ENCODE assay signal across 14 cellular contexts in the genomic region with DNA sequence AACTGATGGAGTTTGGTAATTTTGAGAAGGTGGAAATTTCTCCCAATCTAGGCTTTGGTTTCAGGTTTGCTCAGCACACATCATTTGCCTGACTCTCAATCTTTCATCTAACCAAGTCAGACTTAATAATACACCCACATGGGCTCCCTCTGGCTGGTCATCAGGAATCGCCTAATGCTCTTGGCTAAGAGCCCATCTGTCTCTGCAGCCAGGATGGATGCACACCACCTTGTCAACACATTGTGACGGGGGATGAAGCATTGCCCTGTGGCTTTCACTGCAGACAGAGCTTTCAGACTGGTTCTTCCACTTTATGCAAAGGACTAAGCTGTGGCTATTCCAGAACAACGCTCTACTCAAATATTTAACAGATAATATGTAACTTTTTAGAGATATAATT. TPM values are rescaled to one million over a fixed set of nuclear protein-coding genes. Genes with fewer than 3 reads are reported as not detected.
DNase-seq lines count a peak whose midpoint lies in the region; ATAC-seq and TF ChIP-seq lines count a peak whose summit lies in the region.
"Had no signal": no experiment of that assay in that cellular context is flagged by ENCODE, and none has a peak within 500 bp of the region (broad histone marks: within the 10 kb centered on the region; RNA-seq: fewer than 3 reads in every experiment).

No MANE protein-coding gene starts in this region.

- H3K4me3 ChIP-seq in breast epithelium (no peak overlapping the region), prostate gland (no peak overlapping the region)
- H3K4me3 ChIP-seq: A549 had no signal

- no peaks in the 10 kb centered on the region for H3K36me3 ChIP-seq in breast epithelium
- H3K36me3 ChIP-seq in prostate gland: no peaks in the 10 kb centered on the region

- TF ChIP-seq CTCF in breast epithelium (IDR thresholded peaks at IDR 0.05): no peak
- TF ChIP-seq CTCF in prostate gland (IDR thresholded peaks at IDR 0.05): no peak

- DNase-seq in NCI-H2081 (lab: John Stamatoyannopoulos, UW) (peak; percentile 17 to 67), NCI-H2081 treated with DMSO at 0.1 percent for 48 hours (lab: John Stamatoyannopoulos, UW) (no peak), NCI-H524 treated with DMSO at 0.1 percent for 48 hours (lab: John Stamatoyannopoulos, UW) (peak; percentile 55), breast epithelium (ENCODE audit: low spot score in 2 of 2) (peak; percentile 56 to 79), prostate gland (ENCODE audit: low spot score) (peak; percentile 54), activated T-cell treated with anti-CD3 and anti-CD28 coated beads for 4 hours (no peak)
- no peak for DNase-seq in activated effector memory CD4-positive, alpha-beta T cell treated with anti-CD3 and anti-CD28 coated beads, Interleukin-2, amount 50 U/mL, for 16 hours
- DNase-seq: activated CD4-positive, CD25-positive, alpha-beta regulatory T cell; activated naive CD4-positive, alpha-beta T cell; immature natural killer cell; IMR-90; stimulated activated CD4-positive, alpha-beta T cell treated with anti-CD3 and anti-CD28 coated beads, Interleukin-4, amount 100 ng/mL, for 4 hours had no signal

- H3K27ac ChIP-seq in breast epithelium: no peak overlapping the region
- no peak overlapping the region for H3K27ac ChIP-seq in prostate gland
- H3K27ac ChIP-seq: A549 had no signal

- intact Hi-C loops in breast epithelium (cut with DNase I; ENCODE audit: low total_unique reads): no loop called here
- intact Hi-C loops in prostate gland (cut with DNase I): no loop called here

- H3K27me3 ChIP-seq in breast epithelium (no peaks in the 10 kb centered on the region), prostate gland (replicated peaks; ENCODE audit: insufficient read depth) (no peaks in the 10 kb centered on the region)

- no peaks in the 10 kb centered on the region for H3K9me3 ChIP-seq in breast epithelium
- no peaks in the 10 kb centered on the region for H3K9me3 ChIP-seq in prostate gland
- H3K9me3 ChIP-seq: A549 had no signal

- TF ChIP-seq POLR2A in breast epithelium (IDR thresholded peaks at IDR 0.05) (no peak), prostate gland (IDR thresholded peaks at IDR 0.05) (no peak)

- WGBS in prostate gland: 40% methylated on average over 3 of the region's 3 CpGs

- no peak for ATAC-seq in HG03039 (IDR thresholded peaks at IDR 0.05; ENCODE audit: unreplicated experiment)
- ATAC-seq: A549 had no signal

- H3K4me1 ChIP-seq in breast epithelium (no peaks in the 10 kb centered on the region), prostate gland (replicated peaks) (no peaks in the 10 kb centered on the region)

RNA-seq across cellular contexts. Expression of gene HDGFL3, which starts 3.0 kb away (rescaled TPM):
- total RNA-seq in breast epithelium (10 to 100 TPM; 19.0 to 42.4 (median 34.7) TPM), prostate gland (10 to 100 TPM; 19.4 to 55.4 TPM)

Comparison
In these comparisons a context has a peak if more than half of its experiments do, and no peak if none do; other contexts are left out.
1. DNase-seq: peak in NCI-H2081 (2 of 2), NCI-H524 treated with DMSO at 0.1 percent for 48 hours (single experiment), breast epithelium (2 of 2) and prostate gland (single experiment); none in NCI-H2081 treated with DMSO at 0.1 percent for 48 hours (single experiment), activated T-cell treated with anti-CD3 and anti-CD28 coated beads for 4 hours (single experiment) and activated effector memory CD4-positive, alpha-beta T cell treated with anti-CD3 and anti-CD28 coated beads, Interleukin-2, amount 50 U/mL, for 16 hours (single experiment).